1 cellular context compared by ENCODE assay signal in genomic region chr1:116990612-116991151, GRCh38.
TF ChIP-seq lines count a peak whose summit lies in the region.

No MANE protein-coding gene starts in this region.

TF ChIP-seq in SK-N-SH treated with all-trans-retinoic acid at 6 μM for 48 hours, 23 proteins besides CTCF, POLR2A, EP300 and RAD21 (continued from another document):
- TF ChIP-seq CREB5 (CRISPR knock-in tag; IDR thresholded peaks at IDR 0.05; ENCODE audit: low read depth), result no peak
